ENCODE assay signal across 18 cellular contexts in the genomic region with DNA sequence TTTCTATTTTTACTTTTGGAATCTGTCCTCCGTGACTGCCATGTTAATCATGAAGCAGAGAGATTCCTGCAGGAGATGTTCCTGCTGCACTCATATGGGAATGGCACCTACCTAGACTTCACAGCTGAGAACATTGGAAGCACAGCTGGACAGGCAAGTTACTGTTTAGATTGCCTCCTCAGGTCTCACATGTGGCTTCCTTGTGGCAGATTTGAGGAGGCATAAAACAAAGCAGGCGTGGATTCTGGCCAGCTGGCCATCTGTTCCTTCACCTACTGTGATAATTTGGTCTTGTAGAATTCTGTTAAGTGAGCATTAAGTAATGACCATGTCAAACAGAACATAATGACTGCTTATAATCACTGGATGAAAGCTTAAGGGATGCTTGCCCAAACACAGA.
DNase-seq lines count a peak whose midpoint lies in the region; ATAC-seq and TF ChIP-seq lines count a peak whose summit lies in the region.
"Had no signal": no experiment of that assay in that cellular context is flagged by ENCODE, and none has a peak within 500 bp of the region (broad histone marks: within the 10 kb centered on the region; RNA-seq: fewer than 3 reads in every experiment).

No MANE protein-coding gene starts in this region.

- no peak overlapping the region for H2BK120ac ChIP-seq in mesenchymal stem cell (ENCODE audit: low read depth, low read length)

- H3K4me3 ChIP-seq in body of pancreas (no peak overlapping the region), mesenchymal stem cell (ENCODE audit: insufficient read depth in 1 of 2, low read depth in 1 of 2, low read length in 2 of 2) (no peak overlapping the region), left lung (no peak overlapping the region)
- H3K4me3 ChIP-seq: thoracic aorta had no signal

- H3K4me1 ChIP-seq in body of pancreas (no peaks in the 10 kb centered on the region), mesenchymal stem cell (ENCODE audit: control insufficient read depth, insufficient read depth, low read depth, low read length) (no peaks in the 10 kb centered on the region), left lung (no peaks in the 10 kb centered on the region)

- POLR2A ChIA-PET in MCF 10A (lab: Yijun Ruan, JAX), result no interaction called here

- H3K27me3 ChIP-seq in body of pancreas (no peaks in the 10 kb centered on the region), mesenchymal stem cell (ENCODE audit: control insufficient read depth in 1 of 2, insufficient read depth in 1 of 2, low read length in 2 of 2) (no peaks in the 10 kb centered on the region), left lung (no peaks in the 10 kb centered on the region)

- H3K27ac Mint-ChIP-seq in MCF 10A (ENCODE audit: low read depth, unreplicated experiment), result no peak overlapping the region
- H3K27ac Mint-ChIP-seq: CD8-positive, alpha-beta T cell; natural killer cell treated with Interleukin-12 subunit alpha and Interleukin-12 subunit beta and Interleukin-15 and Interleukin-18, amount 100 ng/mL, for 72 hours; T-helper 17 cell had no signal

- WGBS in body of pancreas, 2 donors, result 31 to 33% methylated on average over 2 of the region's 2 CpGs
- 78% methylated on average over 2 of the region's 2 CpGs for WGBS in mesenchymal stem cell

- no peak overlapping the region for H3K18ac ChIP-seq in mesenchymal stem cell (ENCODE audit: low read depth in 1 of 2, low read length in 2 of 2)

- H4K91ac ChIP-seq in mesenchymal stem cell (ENCODE audit: low read length), result no peak overlapping the region

- no peak overlapping the region for H4K8ac ChIP-seq in mesenchymal stem cell (ENCODE audit: low read length)

- no peak overlapping the region for H2BK12ac ChIP-seq in mesenchymal stem cell (ENCODE audit: low read length in 2 of 2)

- H3K23ac ChIP-seq in mesenchymal stem cell (ENCODE audit: low read length in 2 of 2), result no peak overlapping the region

- H3K4ac ChIP-seq in mesenchymal stem cell (ENCODE audit: low read depth in 1 of 2, low read length in 2 of 2), result no peak overlapping the region

- H2BK5ac ChIP-seq in mesenchymal stem cell (ENCODE audit: low read depth, low read length, poor library complexity, severe bottlenecking), result no peak overlapping the region

- no peak for ATAC-seq in body of pancreas
- ATAC-seq in GM18858 (IDR thresholded peaks at IDR 0.05; ENCODE audit: unreplicated experiment), result no peak
- no peak for ATAC-seq in GM21619 (IDR thresholded peaks at IDR 0.05; ENCODE audit: unreplicated experiment)
- no peak for ATAC-seq in left lung
- ATAC-seq: CD8-positive, alpha-beta T cell; natural killer cell treated with Interleukin-12 subunit alpha and Interleukin-12 subunit beta and Interleukin-15 and Interleukin-18, amount 100 ng/mL, for 72 hours; T-helper 17 cell had no signal

- no peaks in the 10 kb centered on the region for H3K4me1 Mint-ChIP-seq in MCF 10A (ENCODE audit: insufficient read depth, unreplicated experiment)
- H3K4me1 Mint-ChIP-seq: T-helper 17 cell had no signal

- H3K36me3 ChIP-seq in body of pancreas (replicated peaks in 1 of 2; ENCODE audit: insufficient read depth in 1 of 2, low read depth in 2 of 2) (no peaks in the 10 kb centered on the region), mesenchymal stem cell (ENCODE audit: control insufficient read depth in 1 of 2, insufficient read depth in 2 of 2, low read depth in 1 of 2, low read length in 2 of 2) (no peaks in the 10 kb centered on the region), left lung (no peaks in the 10 kb centered on the region)
- H3K36me3 ChIP-seq: thoracic aorta had no signal

- TF ChIP-seq POLR2A in body of pancreas (IDR thresholded peaks at IDR 0.05), result no peak

- no peak overlapping the region for H3K9ac ChIP-seq in mesenchymal stem cell (ENCODE audit: low read length)

- intact Hi-C loops in body of pancreas (cut with DNase I), result no loop called here
- intact Hi-C loops in MCF 10A (cut with micrococcal nuclease), result no loop called here
- intact Hi-C loops in left lung (cut with DNase I), result no loop called here

- H3K9me3 Mint-ChIP-seq in MCF 10A (ENCODE audit: unreplicated experiment), result no peaks in the 10 kb centered on the region
- H3K9me3 Mint-ChIP-seq: CD8-positive, alpha-beta T cell had no signal

- no peaks in the 10 kb centered on the region for H3K36me3 Mint-ChIP-seq in MCF 10A (ENCODE audit: insufficient read depth, unreplicated experiment)
- H3K36me3 Mint-ChIP-seq: CD8-positive, alpha-beta T cell; natural killer cell treated with Interleukin-12 subunit alpha and Interleukin-12 subunit beta and Interleukin-15 and Interleukin-18, amount 100 ng/mL, for 72 hours had no signal

- no TSS peak for BruUV-seq in MCF 10A (replicated peaks; lab: Mats Ljungman, UMichigan)

- H3K27ac ChIP-seq in body of pancreas (no peak overlapping the region), mesenchymal stem cell (ENCODE audit: low read length, poor library complexity, severe bottlenecking) (peak overlapping the region; percentile 59), left lung (no peak overlapping the region)
- H3K27ac ChIP-seq: thoracic aorta had no signal

- H2AK5ac ChIP-seq in mesenchymal stem cell (ENCODE audit: low read length, severe bottlenecking), result no peak overlapping the region

- no peak overlapping the region for H2AFZ ChIP-seq in mesenchymal stem cell (ENCODE audit: low read depth, low read length)

- H3K27me3 Mint-ChIP-seq in MCF 10A (ENCODE audit: insufficient read depth, unreplicated experiment), result peaks cover 49% of the 10 kb centered on the region
- H3K27me3 Mint-ChIP-seq: natural killer cell treated with Interleukin-12 subunit alpha and Interleukin-12 subunit beta and Interleukin-15 and Interleukin-18, amount 100 ng/mL, for 72 hours; T-helper 17 cell had no signal

- H3K4me3 Mint-ChIP-seq in MCF 10A (ENCODE audit: unreplicated experiment), result no peak overlapping the region
- H3K4me3 Mint-ChIP-seq: CD8-positive, alpha-beta T cell; natural killer cell treated with Interleukin-12 subunit alpha and Interleukin-12 subunit beta and Interleukin-15 and Interleukin-18, amount 100 ng/mL, for 72 hours; T-helper 17 cell had no signal

- peaks cover 16% of the 10 kb centered on the region for H3K79me1 ChIP-seq in mesenchymal stem cell (replicated peaks; ENCODE audit: low read length, poor library complexity, severe bottlenecking)

- TF ChIP-seq CTCF in body of pancreas (IDR thresholded peaks at IDR 0.05), result no peak
- no peak for TF ChIP-seq CTCF in MCF 10A (IDR thresholded peaks at IDR 0.05; ENCODE audit: unreplicated experiment)
- no peak for TF ChIP-seq CTCF in left lung (IDR thresholded peaks at IDR 0.05)

- CTCF ChIA-PET in MCF 10A (lab: Yijun Ruan, JAX), result interaction anchor here (0.6 to 1.0 kb wide), 2 partner anchors 8 to 9 kb away, joined by 4 to 7 read pairs; no protein-coding TSS in a partner anchor

- no peak overlapping the region for H3K4me2 ChIP-seq in mesenchymal stem cell (ENCODE audit: low read length, poor library complexity, severe bottlenecking)

- H3K14ac ChIP-seq in mesenchymal stem cell (ENCODE audit: low read length in 2 of 2), result no peak overlapping the region

- H3K9me3 ChIP-seq in body of pancreas (no peaks in the 10 kb centered on the region), mesenchymal stem cell (ENCODE audit: control insufficient read depth, low read length) (no peaks in the 10 kb centered on the region), left lung (no peaks in the 10 kb centered on the region)
- H3K9me3 ChIP-seq: thoracic aorta had no signal

- DNase-seq in H4 (ENCODE audit: low spot score), result peak; percentile 26
- peak; percentile 99 for DNase-seq in NCI-H69 (lab: John Stamatoyannopoulos, UW)
- peak in 3 of 4 donors; percentile 12 to 61 (median 39) for DNase-seq in body of pancreas
- DNase-seq in mesenchymal stem cell, result peak; percentile 20
- DNase-seq in MCF 10A (ENCODE audit: unreplicated experiment), result no peak
- no peak for DNase-seq in left lung
- DNase-seq: CD8-positive, alpha-beta T cell; dermis blood vessel endothelial cell; EL; erythroblast; NCI-H2107; Right ventricle myocardium superior; small intestine; T-helper 17 cell had no signal

- no peak overlapping the region for H2BK15ac ChIP-seq in mesenchymal stem cell (ENCODE audit: low read depth, poor library complexity, severe bottlenecking)

Comparison
In these comparisons a context has a peak if more than half of its experiments do, and no peak if none do; other contexts are left out.
1. DNase-seq: peak in H4 (single experiment), NCI-H69 (single experiment), body of pancreas (3 of 4) and mesenchymal stem cell (single experiment); none in MCF 10A (single experiment) and left lung (0 of 2).